Comparison of ENCODE assay signal across 1 cellular context in the genomic region with DNA sequence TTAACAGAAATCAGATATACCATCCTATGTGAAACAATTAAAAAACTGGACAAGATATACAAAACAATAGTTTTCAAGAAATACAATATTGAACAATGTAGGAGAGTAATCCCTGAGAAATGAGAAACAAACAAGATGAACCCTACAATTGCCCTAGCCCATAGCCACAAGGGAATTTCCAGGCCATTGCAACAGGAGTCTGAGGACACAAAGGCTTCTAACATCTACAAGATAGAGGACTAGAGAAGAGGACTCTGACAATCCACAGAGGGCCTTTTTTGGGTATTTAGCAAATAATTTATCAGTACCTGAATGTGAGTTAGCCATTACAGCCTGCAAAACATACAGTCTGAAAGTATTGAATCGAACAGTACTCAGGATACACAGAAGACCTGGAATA.
TF ChIP-seq lines count a peak whose summit lies in the region.

No MANE protein-coding gene starts in this region.

TF ChIP-seq in GM23338, 12 proteins besides CTCF, POLR2A, EP300 and RAD21 (continued from another document):
- TF ChIP-seq, protein P1, sequence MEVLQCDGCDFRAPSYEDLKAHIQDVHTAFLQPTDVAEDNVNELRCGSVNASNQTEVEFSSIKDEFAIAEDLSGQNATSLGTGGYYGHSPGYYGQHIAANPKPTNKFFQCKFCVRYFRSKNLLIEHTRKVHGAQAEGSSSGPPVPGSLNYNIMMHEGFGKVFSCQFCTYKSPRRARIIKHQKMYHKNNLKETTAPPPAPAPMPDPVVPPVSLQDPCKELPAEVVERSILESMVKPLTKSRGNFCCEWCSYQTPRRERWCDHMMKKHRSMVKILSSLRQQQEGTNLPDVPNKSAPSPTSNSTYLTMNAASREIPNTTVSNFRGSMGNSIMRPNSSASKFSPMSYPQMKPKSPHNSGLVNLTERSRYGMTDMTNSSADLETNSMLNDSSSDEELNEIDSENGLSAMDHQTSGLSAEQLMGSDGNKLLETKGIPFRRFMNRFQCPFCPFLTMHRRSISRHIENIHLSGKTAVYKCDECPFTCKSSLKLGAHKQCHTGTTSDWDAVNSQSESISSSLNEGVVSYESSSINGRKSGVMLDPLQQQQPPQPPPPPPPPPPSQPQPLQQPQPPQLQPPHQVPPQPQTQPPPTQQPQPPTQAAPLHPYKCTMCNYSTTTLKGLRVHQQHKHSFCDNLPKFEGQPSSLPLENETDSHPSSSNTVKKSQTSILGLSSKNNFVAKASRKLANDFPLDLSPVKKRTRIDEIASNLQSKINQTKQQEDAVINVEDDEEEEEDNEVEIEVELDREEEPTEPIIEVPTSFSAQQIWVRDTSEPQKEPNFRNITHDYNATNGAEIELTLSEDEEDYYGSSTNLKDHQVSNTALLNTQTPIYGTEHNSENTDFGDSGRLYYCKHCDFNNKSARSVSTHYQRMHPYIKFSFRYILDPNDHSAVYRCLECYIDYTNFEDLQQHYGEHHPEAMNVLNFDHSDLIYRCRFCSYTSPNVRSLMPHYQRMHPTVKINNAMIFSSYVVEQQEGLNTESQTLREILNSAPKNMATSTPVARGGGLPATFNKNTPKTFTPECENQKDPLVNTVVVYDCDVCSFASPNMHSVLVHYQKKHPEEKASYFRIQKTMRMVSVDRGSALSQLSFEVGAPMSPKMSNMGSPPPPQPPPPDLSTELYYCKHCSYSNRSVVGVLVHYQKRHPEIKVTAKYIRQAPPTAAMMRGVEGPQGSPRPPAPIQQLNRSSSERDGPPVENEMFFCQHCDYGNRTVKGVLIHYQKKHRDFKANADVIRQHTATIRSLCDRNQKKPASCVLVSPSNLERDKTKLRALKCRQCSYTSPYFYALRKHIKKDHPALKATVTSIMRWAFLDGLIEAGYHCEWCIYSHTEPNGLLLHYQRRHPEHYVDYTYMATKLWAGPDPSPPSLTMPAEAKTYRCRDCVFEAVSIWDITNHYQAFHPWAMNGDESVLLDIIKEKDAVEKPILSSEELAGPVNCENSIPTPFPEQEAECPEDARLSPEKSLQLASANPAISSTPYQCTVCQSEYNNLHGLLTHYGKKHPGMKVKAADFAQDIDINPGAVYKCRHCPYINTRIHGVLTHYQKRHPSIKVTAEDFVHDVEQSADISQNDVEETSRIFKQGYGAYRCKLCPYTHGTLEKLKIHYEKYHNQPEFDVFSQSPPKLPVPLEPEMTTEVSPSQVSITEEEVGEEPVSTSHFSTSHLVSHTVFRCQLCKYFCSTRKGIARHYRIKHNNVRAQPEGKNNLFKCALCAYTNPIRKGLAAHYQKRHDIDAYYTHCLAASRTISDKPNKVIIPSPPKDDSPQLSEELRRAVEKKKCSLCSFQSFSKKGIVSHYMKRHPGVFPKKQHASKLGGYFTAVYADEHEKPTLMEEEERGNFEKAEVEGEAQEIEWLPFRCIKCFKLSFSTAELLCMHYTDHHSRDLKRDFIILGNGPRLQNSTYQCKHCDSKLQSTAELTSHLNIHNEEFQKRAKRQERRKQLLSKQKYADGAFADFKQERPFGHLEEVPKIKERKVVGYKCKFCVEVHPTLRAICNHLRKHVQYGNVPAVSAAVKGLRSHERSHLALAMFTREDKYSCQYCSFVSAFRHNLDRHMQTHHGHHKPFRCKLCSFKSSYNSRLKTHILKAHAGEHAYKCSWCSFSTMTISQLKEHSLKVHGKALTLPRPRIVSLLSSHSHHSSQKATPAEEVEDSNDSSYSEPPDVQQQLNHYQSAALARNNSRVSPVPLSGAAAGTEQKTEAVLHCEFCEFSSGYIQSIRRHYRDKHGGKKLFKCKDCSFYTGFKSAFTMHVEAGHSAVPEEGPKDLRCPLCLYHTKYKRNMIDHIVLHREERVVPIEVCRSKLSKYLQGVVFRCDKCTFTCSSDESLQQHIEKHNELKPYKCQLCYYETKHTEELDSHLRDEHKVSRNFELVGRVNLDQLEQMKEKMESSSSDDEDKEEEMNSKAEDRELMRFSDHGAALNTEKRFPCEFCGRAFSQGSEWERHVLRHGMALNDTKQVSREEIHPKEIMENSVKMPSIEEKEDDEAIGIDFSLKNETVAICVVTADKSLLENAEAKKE (CRISPR knock-in tag; IDR thresholded peaks at IDR 0.05) = no peak
- TF ChIP-seq STAT1 (IDR thresholded peaks at IDR 0.05; ENCODE audit: unreplicated experiment) (no peak), NANOG (IDR thresholded peaks at IDR 0.05; ENCODE audit: borderline replicate concordance) (no peak), ZNF331 (CRISPR knock-in tag; IDR thresholded peaks at IDR 0.05; ENCODE audit: low read depth) (no peak), CREB1 (CRISPR knock-in tag; IDR thresholded peaks at IDR 0.05; ENCODE audit: low read depth) (no peak), EZH2phosphoT487 (IDR thresholded peaks at IDR 0.05; ENCODE audit: unreplicated experiment) (no peak), EZH2 (IDR thresholded peaks at IDR 0.05; ENCODE audit: low read depth, unreplicated experiment) (no peak), JUNB (IDR thresholded peaks at IDR 0.05; ENCODE audit: unreplicated experiment) (no peak)
- TF ChIP-seq, protein P2, sequence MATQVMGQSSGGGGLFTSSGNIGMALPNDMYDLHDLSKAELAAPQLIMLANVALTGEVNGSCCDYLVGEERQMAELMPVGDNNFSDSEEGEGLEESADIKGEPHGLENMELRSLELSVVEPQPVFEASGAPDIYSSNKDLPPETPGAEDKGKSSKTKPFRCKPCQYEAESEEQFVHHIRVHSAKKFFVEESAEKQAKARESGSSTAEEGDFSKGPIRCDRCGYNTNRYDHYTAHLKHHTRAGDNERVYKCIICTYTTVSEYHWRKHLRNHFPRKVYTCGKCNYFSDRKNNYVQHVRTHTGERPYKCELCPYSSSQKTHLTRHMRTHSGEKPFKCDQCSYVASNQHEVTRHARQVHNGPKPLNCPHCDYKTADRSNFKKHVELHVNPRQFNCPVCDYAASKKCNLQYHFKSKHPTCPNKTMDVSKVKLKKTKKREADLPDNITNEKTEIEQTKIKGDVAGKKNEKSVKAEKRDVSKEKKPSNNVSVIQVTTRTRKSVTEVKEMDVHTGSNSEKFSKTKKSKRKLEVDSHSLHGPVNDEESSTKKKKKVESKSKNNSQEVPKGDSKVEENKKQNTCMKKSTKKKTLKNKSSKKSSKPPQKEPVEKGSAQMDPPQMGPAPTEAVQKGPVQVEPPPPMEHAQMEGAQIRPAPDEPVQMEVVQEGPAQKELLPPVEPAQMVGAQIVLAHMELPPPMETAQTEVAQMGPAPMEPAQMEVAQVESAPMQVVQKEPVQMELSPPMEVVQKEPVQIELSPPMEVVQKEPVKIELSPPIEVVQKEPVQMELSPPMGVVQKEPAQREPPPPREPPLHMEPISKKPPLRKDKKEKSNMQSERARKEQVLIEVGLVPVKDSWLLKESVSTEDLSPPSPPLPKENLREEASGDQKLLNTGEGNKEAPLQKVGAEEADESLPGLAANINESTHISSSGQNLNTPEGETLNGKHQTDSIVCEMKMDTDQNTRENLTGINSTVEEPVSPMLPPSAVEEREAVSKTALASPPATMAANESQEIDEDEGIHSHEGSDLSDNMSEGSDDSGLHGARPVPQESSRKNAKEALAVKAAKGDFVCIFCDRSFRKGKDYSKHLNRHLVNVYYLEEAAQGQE (IDR thresholded peaks at IDR 0.05; ENCODE audit: unreplicated experiment) = no peak
